Comparison of ENCODE assay signal across 9 cellular contexts in genomic region chr13:52096062-52096461, GRCh38. TPM values are rescaled to one million over a fixed set of nuclear protein-coding genes. Genes with fewer than 3 reads are reported as not detected.
"Had no signal": no experiment of that assay in that cellular context is flagged by ENCODE, and none has a peak within 500 bp of the region (broad histone marks: within the 10 kb centered on the region; RNA-seq: fewer than 3 reads in every experiment).

No MANE protein-coding gene starts in this region.

- FAIRE-seq: G401.6, GM12878, GM12891, GM12892, GM18507, GM19239 had no signal

- DNase-seq: GDM1, GF-D8 had no signal

- ATAC-seq: GM12878 had no signal

- H3K4me3 ChIP-seq: GM12878 had no signal

RNA-seq across cellular contexts. Expression of gene NEK5, which starts 32.8 kb away (rescaled TPM):
- total RNA-seq: G401, GM12878 had no signal
